8 cellular contexts compared by ENCODE assay signal in genomic region chr7:76291346-76292205, GRCh38. TPM values are rescaled to one million over a fixed set of nuclear protein-coding genes. Genes with fewer than 3 reads are reported as not detected.
DNase-seq lines count a peak whose midpoint lies in the region; ATAC-seq lines count a peak whose summit lies in the region.

No MANE protein-coding gene starts in this region.

- peak; percentile 31 to 62 for DNase-seq in NCI-H446 (lab: John Stamatoyannopoulos, UW)
- no peak for DNase-seq in NCI-H446 treated with DMSO at 0.1 percent for 48 hours (lab: John Stamatoyannopoulos, UW)
- DNase-seq in NCI-H146 treated with DMSO at 0.1 percent for 48 hours (lab: John Stamatoyannopoulos, UW; ENCODE audit: unreplicated experiment) = peak; percentile 53
- peak; percentile 87 for DNase-seq in UCSD-AML1 (lab: John Stamatoyannopoulos, UW; ENCODE audit: unreplicated experiment)
- DNase-seq in brain pericyte (ENCODE audit: low read depth, low spot score) = peak; percentile 87

- no peak overlapping the region for H3K4me3 ChIP-seq in iPS-20b (ENCODE audit: low read length)
- H3K4me3 ChIP-seq in skeletal muscle tissue (ENCODE audit: low read length in 3 of 3) = peak overlapping the region; percentile 64 to 70 (median 66)

- H3K4me1 ChIP-seq in iPS-20b (ENCODE audit: insufficient read depth, low read length) = peaks cover 12% of the 10 kb centered on the region; the same call in 1 of the 2 replicates
- peaks cover 25 to 44% (median 39%) of the 10 kb centered on the region in 3 donors for H3K4me1 ChIP-seq in skeletal muscle tissue (ENCODE audit: control insufficient read depth in 3 of 3, insufficient read depth in 3 of 3, low read length in 3 of 3)

- H3K27me3 ChIP-seq in iPS-20b (ENCODE audit: insufficient read depth, low read length) (no peaks in the 10 kb centered on the region), skeletal muscle tissue (ENCODE audit: control insufficient read depth in 3 of 3, insufficient read depth in 3 of 3, low read length in 3 of 3) (no peaks in the 10 kb centered on the region)

- ATAC-seq in HG02763 (IDR thresholded peaks at IDR 0.05; ENCODE audit: unreplicated experiment) = peak; percentile 82

- no peak overlapping the region for H3K27ac ChIP-seq in iPS-20b (ENCODE audit: low read length)
- peak overlapping the region; percentile 97 for H3K27ac ChIP-seq in skeletal muscle tissue (ENCODE audit: low read depth, low read length)

- H3K9me3 ChIP-seq in iPS-20b (ENCODE audit: insufficient read depth, low read depth, low read length) (no peaks in the 10 kb centered on the region), skeletal muscle tissue (ENCODE audit: control insufficient read depth in 3 of 3, low read length in 3 of 3) (no peaks in the 10 kb centered on the region)

- no peaks in the 10 kb centered on the region for H3K36me3 ChIP-seq in iPS-20b (ENCODE audit: insufficient read depth, low read depth, low read length)
- no peaks in the 10 kb centered on the region for H3K36me3 ChIP-seq in skeletal muscle tissue (ENCODE audit: control insufficient read depth in 3 of 3, insufficient read depth in 3 of 3, low read length in 3 of 3)

- peak overlapping the region; percentile 49; the same call in 1 of the 2 replicates for H3K9ac ChIP-seq in iPS-20b (ENCODE audit: low read depth, low read length)
- peak overlapping the region; percentile 85 to 86 (median 85) for H3K9ac ChIP-seq in skeletal muscle tissue (ENCODE audit: low read depth in 1 of 3, low read length in 3 of 3)

RNA-seq across cellular contexts. Expression of gene HSPB1, which starts 10.9 kb away (rescaled TPM):
- 80.4 TPM for total RNA-seq in skeletal muscle tissue
